In the genomic region with DNA sequence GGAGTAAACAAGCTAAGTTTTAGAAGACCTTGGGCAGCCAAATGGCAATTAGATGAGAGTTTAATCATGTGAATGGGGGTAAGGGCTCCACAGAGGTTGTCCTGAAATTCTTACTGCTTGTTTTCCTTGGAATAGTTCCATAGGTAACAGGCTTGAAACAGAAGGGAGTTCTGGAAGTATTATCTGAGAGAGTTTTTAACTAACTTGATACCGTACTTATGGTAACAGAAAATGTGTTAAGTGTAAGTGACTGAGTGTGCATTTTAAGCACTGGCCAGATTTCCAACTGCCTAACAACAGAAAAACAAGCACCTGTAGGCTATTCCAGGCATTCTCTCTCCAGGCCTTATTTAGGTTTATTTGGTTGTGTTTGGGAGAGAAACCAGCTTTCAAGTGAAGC, we compare ENCODE assay signal across 23 cellular contexts.
"Had no signal": no experiment of that assay in that cellular context is flagged by ENCODE, and none has a peak within 500 bp of the region (broad histone marks: within the 10 kb centered on the region; RNA-seq: fewer than 3 reads in every experiment).

No MANE protein-coding gene starts in this region.

- H3K9me3 ChIP-seq: gastrocnemius medialis, prostate gland, right lobe of liver, suprapubic skin, transverse colon, upper lobe of right lung, uterus had no signal

- H3K27me3 ChIP-seq: gastrocnemius medialis, right lobe of liver, suprapubic skin, transverse colon, upper lobe of right lung, uterus had no signal

- FAIRE-seq: islet of Langerhans, small intestine had no signal

- H3K4me1 ChIP-seq: gastrocnemius medialis, prostate gland, right lobe of liver, suprapubic skin, transverse colon, upper lobe of right lung, uterus had no signal

- H3K36me3 ChIP-seq: gastrocnemius medialis, prostate gland, right lobe of liver, suprapubic skin, transverse colon, upper lobe of right lung, uterus had no signal

- H3K27ac ChIP-seq: epithelial cell of prostate, gastrocnemius medialis, prostate gland, right lobe of liver, suprapubic skin, transverse colon, upper lobe of right lung, uterus had no signal

- ATAC-seq: esophagus mucosa; gastrocnemius medialis; left colon; natural killer cell treated with Interleukin-12 subunit alpha and Interleukin-12 subunit beta and Interleukin-15 and Interleukin-18, amount 100 ng/mL, for 72 hours; stimulated activated naive B cell treated with anti-CD40 and anti-IgM and Interleukin-4, amounts not matched to agents 10 μg/mL and 1 μg/mL and 100 μg/mL, for 72 hours; upper lobe of right lung had no signal

- DNase-seq: cerebellar nuclear complex; cortex of kidney; effector CD4-positive, alpha-beta T cell; foreskin fibroblast; gastrocnemius medialis; head of caudate nucleus; hippocampal formation; left colon; right lobe of liver; small intestine; stimulated activated CD4-positive, alpha-beta T cell treated with anti-CD3 and anti-CD28 coated beads, Interleukin-15, amount 100 ng/mL, for 24 hours; stimulated activated CD4-positive, alpha-beta T cell treated with anti-CD3 and anti-CD28 coated beads, Interleukin-2, amount 100 ng/mL, for 48 hours; stimulated activated naive B cell treated with anti-CD40 and anti-IgM and Interleukin-4, amounts not matched to agents 10 μg/mL and 1 μg/mL and 100 μg/mL, for 72 hours; transverse colon; upper lobe of right lung; uterus had no signal

- H3K4me3 ChIP-seq: gastrocnemius medialis, lung, prostate gland, right lobe of liver, suprapubic skin, transverse colon, upper lobe of right lung, uterus had no signal
